8 cellular contexts compared by ENCODE assay signal in genomic region chr17:59846391-59847165, GRCh38. TPM values are rescaled to one million over a fixed set of nuclear protein-coding genes. Genes with fewer than 3 reads are reported as not detected.
DNase-seq lines count a peak whose midpoint lies in the region; ATAC-seq and TF ChIP-seq lines count a peak whose summit lies in the region.

No MANE protein-coding gene starts in this region.

- H3K27ac ChIP-seq in brain microvascular endothelial cell (peak overlapping the region; percentile 99), left lung (peak overlapping the region; percentile 96 to 99), thyroid gland (peak overlapping the region; percentile 74 to 98 (median 85))

- H3K36me3 Mint-ChIP-seq in activated CD4-positive, alpha-beta T cell treated with anti-CD3 and anti-CD28 coated beads for 36 hours (ENCODE audit: low read depth) = peaks cover 24% of the 10 kb centered on the region

- peak in 1 of 2 donors; percentile 25 for TF ChIP-seq POLR2A in thyroid gland (IDR thresholded peaks at IDR 0.05)

- DNase-seq in activated CD4-positive, alpha-beta T cell treated with anti-CD3 and anti-CD28 coated beads for 36 hours = no peak
- DNase-seq in activated CD4-positive, alpha-beta T cell treated with anti-CD3 and anti-CD28 coated beads, Interleukin-2, amount 50 U/mL, for 4 hours = no peak
- DNase-seq in NCI-H526 treated with DMSO at 0.1 percent for 48 hours (lab: John Stamatoyannopoulos, UW) = peak; percentile 95
- DNase-seq in brain microvascular endothelial cell = peak; percentile 66
- peak in 1 of 2 donors; percentile 54 for DNase-seq in left lung
- peak; percentile 41 to 51 for DNase-seq in thyroid gland
- no peak for DNase-seq in GM19238 (ENCODE audit: insufficient read length, low spot score)

- no peak overlapping the region for H3K4me3 ChIP-seq in brain microvascular endothelial cell (ENCODE audit: low read depth, low read length)
- H3K4me3 ChIP-seq in left lung = no peak overlapping the region
- no peak overlapping the region for H3K4me3 ChIP-seq in thyroid gland (replicated peaks in 1 of 3)

- peak; percentile 21 for ATAC-seq in activated CD4-positive, alpha-beta T cell treated with anti-CD3 and anti-CD28 coated beads for 36 hours
- ATAC-seq in HG02588 (IDR thresholded peaks at IDR 0.05; ENCODE audit: unreplicated experiment) (peak; percentile 46), left lung (peak; percentile 28)

- no peaks in the 10 kb centered on the region for H3K27me3 ChIP-seq in brain microvascular endothelial cell (replicated peaks)
- H3K27me3 ChIP-seq in left lung = no peaks in the 10 kb centered on the region
- no peaks in the 10 kb centered on the region for H3K27me3 ChIP-seq in thyroid gland

- intact Hi-C loops in activated CD4-positive, alpha-beta T cell treated with anti-CD3 and anti-CD28 coated beads for 36 hours (cut with DNase I, micrococcal nuclease) = loop anchor here (1.0 to 10.0 kb wide), 4 partner anchors 46 to 188 kb away; partner anchors contain the start of genes PTRH2 (in 1 of the 2), RPS6KB1 (in 1 of the 2), TUBD1 (in 1 of the 2) and VMP1 (in 1 of the 2)
- intact Hi-C loops in left lung (cut with DNase I) (no loop called here), thyroid gland (cut with DNase I) (no loop called here)

- H3K36me3 ChIP-seq in brain microvascular endothelial cell (replicated peaks) = peaks cover 6% of the 10 kb centered on the region
- H3K36me3 ChIP-seq in left lung = peaks cover 0 to 15% of the 10 kb centered on the region in 2 donors
- H3K36me3 ChIP-seq in thyroid gland = no peaks in the 10 kb centered on the region

- no peaks in the 10 kb centered on the region for H3K9me3 ChIP-seq in left lung
- H3K9me3 ChIP-seq in thyroid gland = no peaks in the 10 kb centered on the region

- peaks cover 73% of the 10 kb centered on the region for H3K4me1 Mint-ChIP-seq in activated CD4-positive, alpha-beta T cell treated with anti-CD3 and anti-CD28 coated beads for 36 hours

- 24 to 29% methylated on average over 7 of the region's 7 CpGs for WGBS in thyroid gland, 2 donors

- CTCF ChIA-PET in activated CD4-positive, alpha-beta T cell treated with anti-CD3 and anti-CD28 coated beads for 36 hours (lab: Charles Lee) = interaction anchor here (0.5 to 6.5 kb wide), 7 partner anchors 9 to 94 kb away, joined by 3 to 73 read pairs (median 3); no protein-coding TSS in a partner anchor

- no peaks in the 10 kb centered on the region for H3K9me3 Mint-ChIP-seq in activated CD4-positive, alpha-beta T cell treated with anti-CD3 and anti-CD28 coated beads for 36 hours (ENCODE audit: low read depth)

- no peaks in the 10 kb centered on the region for H3K27me3 Mint-ChIP-seq in activated CD4-positive, alpha-beta T cell treated with anti-CD3 and anti-CD28 coated beads for 36 hours

- H3K4me1 ChIP-seq in left lung = peaks cover 48 to 79% of the 10 kb centered on the region in 2 donors
- H3K4me1 ChIP-seq in thyroid gland = peaks cover 48 to 59% of the 10 kb centered on the region in 2 donors

- H3K4me3 Mint-ChIP-seq in activated CD4-positive, alpha-beta T cell treated with anti-CD3 and anti-CD28 coated beads for 36 hours = peak overlapping the region; percentile 46

- TF ChIP-seq CTCF in brain microvascular endothelial cell (IDR thresholded peaks at IDR 0.05; ENCODE audit: low read depth, low read length, missing control alignments) (no peak), left lung (IDR thresholded peaks at IDR 0.05) (no peak), thyroid gland (IDR thresholded peaks at IDR 0.05) (no peak)

- in situ Hi-C loops in brain microvascular endothelial cell (cut with HindIII; ENCODE audit: low pct_ligation_motif_present, low sequenced_read_pairs) = loop anchor here (10.0 kb wide), 1 partner anchor 72 kb away; no protein-coding TSS in a partner anchor

- POLR2A ChIA-PET in activated CD4-positive, alpha-beta T cell treated with anti-CD3 and anti-CD28 coated beads for 36 hours (lab: Charles Lee) = interaction anchor here (0.9 to 4.4 kb wide), 6 partner anchors 9 to 95 kb away, joined by 3 to 39 read pairs (median 4); no protein-coding TSS in a partner anchor

- H3K27ac Mint-ChIP-seq in activated CD4-positive, alpha-beta T cell treated with anti-CD3 and anti-CD28 coated beads for 36 hours = peak overlapping the region; percentile 87

RNA-seq across cellular contexts. Expression of gene TUBD1, which starts 46.2 kb away (rescaled TPM):
- total RNA-seq in activated CD4-positive, alpha-beta T cell treated with anti-CD3 and anti-CD28 coated beads for 36 hours = 10 to 100 TPM; 10.6 to 11.0 TPM
- total RNA-seq in left lung = 1 to 10 TPM; 7.4 to 8.5 TPM
- total RNA-seq in thyroid gland = 10 to 100 TPM; 11.2 to 28.4 (median 17.9) TPM

RNA-seq across cellular contexts. Expression of gene RPS6KB1, which starts 46.3 kb away (rescaled TPM):
- 10 to 100 TPM; 52.6 to 54.5 TPM for total RNA-seq in activated CD4-positive, alpha-beta T cell treated with anti-CD3 and anti-CD28 coated beads for 36 hours
- total RNA-seq in left lung = 10 to 100 TPM; 26.4 to 30.3 TPM
- total RNA-seq in thyroid gland = 100 to 1,000 TPM in 1 of 4 donors, 10 to 100 TPM in 3; 40.0 to 200 (median 55.7) TPM

Comparison
In these comparisons a context has a peak if more than half of its experiments do, and no peak if none do; other contexts are left out.
1. DNase-seq: peak in NCI-H526 treated with DMSO at 0.1 percent for 48 hours (single experiment), brain microvascular endothelial cell (single experiment) and thyroid gland (2 of 2); none in activated CD4-positive, alpha-beta T cell treated with anti-CD3 and anti-CD28 coated beads for 36 hours (single experiment), activated CD4-positive, alpha-beta T cell treated with anti-CD3 and anti-CD28 coated beads, Interleukin-2, amount 50 U/mL, for 4 hours (0 of 2) and GM19238 (single experiment).
2. intact Hi-C loops: an anchor here in activated CD4-positive, alpha-beta T cell treated with anti-CD3 and anti-CD28 coated beads for 36 hours (1.0 to 10.0 kb wide); none called in left lung and thyroid gland.
3. Peak in every context shown above with its lines, with median percentiles within 50 percentile points of each other: ATAC-seq and H3K27ac ChIP-seq.